In genomic region chr19:3073159-3073563, GRCh38 we compare ENCODE assay signal across 10 cellular contexts. TPM values are rescaled to one million over a fixed set of nuclear protein-coding genes. Genes with fewer than 3 reads are reported as not detected.
DNase-seq lines count a peak whose midpoint lies in the region; ATAC-seq, FAIRE-seq and TF ChIP-seq lines count a peak whose summit lies in the region.
"Had no signal": no experiment of that assay in that cellular context is flagged by ENCODE, and none has a peak within 500 bp of the region (broad histone marks: within the 10 kb centered on the region; RNA-seq: fewer than 3 reads in every experiment).

No MANE protein-coding gene starts in this region.

- H3K4me1 ChIP-seq in neural progenitor cell (no peaks in the 10 kb centered on the region), tibial artery (peaks cover 0 to 9% (median 7%) of the 10 kb centered on the region in 4 donors)

- CTCF ChIA-PET in activated CD8-positive, alpha-beta memory T cell treated with anti-CD3 and anti-CD28 coated beads, Interleukin-2, amount 10 ng/mL, durations not matched to agents 7 days and 5 days (lab: Charles Lee) = interaction anchor here (0.7 to 5.6 kb wide), 6 partner anchors 32 to 1407 kb away, joined by 3 to 54 read pairs (median 4); no protein-coding TSS in a partner anchor

- H3K27me3 Mint-ChIP-seq in neural progenitor cell (ENCODE audit: insufficient read depth, low read depth) = peaks cover 17% of the 10 kb centered on the region
- no peaks in the 10 kb centered on the region for H3K27me3 Mint-ChIP-seq in activated CD8-positive, alpha-beta memory T cell treated with anti-CD3 and anti-CD28 coated beads, Interleukin-2, amount 10 ng/mL, durations not matched to agents 7 days and 5 days

- no peaks in the 10 kb centered on the region for H3K9me3 ChIP-seq in neural progenitor cell (ENCODE audit: low read depth)
- H3K9me3 ChIP-seq in tibial artery = no peaks in the 10 kb centered on the region

- no peaks in the 10 kb centered on the region for H3K9me3 Mint-ChIP-seq in neural progenitor cell
- no peaks in the 10 kb centered on the region for H3K9me3 Mint-ChIP-seq in activated CD8-positive, alpha-beta memory T cell treated with anti-CD3 and anti-CD28 coated beads, Interleukin-2, amount 10 ng/mL, durations not matched to agents 7 days and 5 days (ENCODE audit: low read depth)

- no peak overlapping the region for H2AFZ ChIP-seq in neural progenitor cell (replicated peaks)

- ATAC-seq in activated CD8-positive, alpha-beta memory T cell treated with anti-CD3 and anti-CD28 coated beads, Interleukin-2, amount 10 ng/mL, durations not matched to agents 7 days and 5 days = no peak

- H3K27me3 ChIP-seq in bronchial epithelial cell (ENCODE audit: control insufficient read depth, insufficient read depth, low read length) (no peaks in the 10 kb centered on the region), neural progenitor cell (peaks cover 9% of the 10 kb centered on the region), tibial artery (no peaks in the 10 kb centered on the region)

- H3F3A ChIP-seq in neural progenitor cell (ENCODE audit: low read depth) = no peaks in the 10 kb centered on the region

- H3K4me3 Mint-ChIP-seq in neural progenitor cell = peak overlapping the region; percentile 44
- no peak overlapping the region for H3K4me3 Mint-ChIP-seq in activated CD8-positive, alpha-beta memory T cell treated with anti-CD3 and anti-CD28 coated beads, Interleukin-2, amount 10 ng/mL, durations not matched to agents 7 days and 5 days

- DNase-seq in GM04504 (ENCODE audit: low read depth) (peak; percentile 38), NCI-H2171 (lab: John Stamatoyannopoulos, UW) (peak; percentile 94), bronchial epithelial cell (ENCODE audit: low read depth) (peak; percentile 46), neural progenitor cell (ENCODE audit: low spot score) (no peak), tibial artery (no peak), cerebellum (ENCODE audit: low spot score) (no peak), ecto neural progenitor cell (ENCODE audit: low spot score) (no peak)
- no peak for DNase-seq in activated CD8-positive, alpha-beta memory T cell treated with anti-CD3 and anti-CD28 coated beads, Interleukin-2, amount 10 ng/mL, durations not matched to agents 7 days and 5 days
- DNase-seq: amniotic stem cell, midbrain had no signal

- no peak for FAIRE-seq in bronchial epithelial cell (lab: Jason Lieb, UNC)

- no peak overlapping the region for H3K9ac ChIP-seq in neural progenitor cell

- intact Hi-C loops in tibial artery (cut with DNase I; ENCODE audit: low total_unique reads) = loop anchor here (5.0 kb wide), 1 partner anchor 39 kb away; no protein-coding TSS in a partner anchor

- no peak overlapping the region for H3K27ac Mint-ChIP-seq in neural progenitor cell
- no peak overlapping the region for H3K27ac Mint-ChIP-seq in activated CD8-positive, alpha-beta memory T cell treated with anti-CD3 and anti-CD28 coated beads, Interleukin-2, amount 10 ng/mL, durations not matched to agents 7 days and 5 days

- H3K36me3 Mint-ChIP-seq in neural progenitor cell = no peaks in the 10 kb centered on the region
- H3K36me3 Mint-ChIP-seq in activated CD8-positive, alpha-beta memory T cell treated with anti-CD3 and anti-CD28 coated beads, Interleukin-2, amount 10 ng/mL, durations not matched to agents 7 days and 5 days = no peaks in the 10 kb centered on the region

- H3K36me3 ChIP-seq in bronchial epithelial cell (ENCODE audit: control insufficient read depth, insufficient read depth, low read length) (no peaks in the 10 kb centered on the region), neural progenitor cell (no peaks in the 10 kb centered on the region), tibial artery (no peaks in the 10 kb centered on the region)

- H3K27ac ChIP-seq in neural progenitor cell = no peak overlapping the region
- H3K27ac ChIP-seq in tibial artery = no peak overlapping the region

- H3K4me3 ChIP-seq in bronchial epithelial cell (ENCODE audit: low read depth, low read length) (no peak overlapping the region), neural progenitor cell (no peak overlapping the region), tibial artery (no peak overlapping the region)

- H4K20me1 ChIP-seq in neural progenitor cell (ENCODE audit: low read depth) = no peaks in the 10 kb centered on the region

- H3K79me2 ChIP-seq in neural progenitor cell (ENCODE audit: low read depth) = no peaks in the 10 kb centered on the region

- no peak overlapping the region for H3K4me2 ChIP-seq in neural progenitor cell

- no peak for TF ChIP-seq CTCF in bronchial epithelial cell (IDR thresholded peaks at IDR 0.05; ENCODE audit: insufficient read depth, low read length, severe bottlenecking)
- TF ChIP-seq CTCF in neural progenitor cell (IDR thresholded peaks at IDR 0.05) = no peak
- no peak for TF ChIP-seq CTCF in tibial artery (IDR thresholded peaks at IDR 0.05)

- H3K4me1 Mint-ChIP-seq in neural progenitor cell = peaks cover 11% of the 10 kb centered on the region
- H3K4me1 Mint-ChIP-seq in activated CD8-positive, alpha-beta memory T cell treated with anti-CD3 and anti-CD28 coated beads, Interleukin-2, amount 10 ng/mL, durations not matched to agents 7 days and 5 days = peaks cover 3% of the 10 kb centered on the region

RNA-seq across cellular contexts. Expression of gene TLE5, which starts 10.9 kb away (rescaled TPM):
- total RNA-seq in bronchial epithelial cell = 144 and 200 TPM in 2 replicates
- 54.6 and 148 TPM in 2 replicates for total RNA-seq in neural progenitor cell (ENCODE audit: low replicate concordance)
- 100 to 1,000 TPM; 508 to 583 TPM for total RNA-seq in activated CD8-positive, alpha-beta memory T cell treated with anti-CD3 and anti-CD28 coated beads, Interleukin-2, amount 10 ng/mL, durations not matched to agents 7 days and 5 days
- 92.0 TPM for total RNA-seq in cerebellum

RNA-seq across cellular contexts. Expression of gene GNA11, which starts 21.0 kb away (rescaled TPM):
- total RNA-seq in bronchial epithelial cell = 47.9 and 48.1 TPM in 2 replicates
- total RNA-seq in neural progenitor cell (ENCODE audit: low replicate concordance) = 12.4 and 19.5 TPM in 2 replicates
- total RNA-seq in activated CD8-positive, alpha-beta memory T cell treated with anti-CD3 and anti-CD28 coated beads, Interleukin-2, amount 10 ng/mL, durations not matched to agents 7 days and 5 days = 1 to 10 TPM in 1 of 2 experiments, under 1 TPM in 1; 0.50 to 1.2 TPM
- 37.0 TPM for total RNA-seq in cerebellum

RNA-seq across cellular contexts. Expression of gene TLE2, which starts 44.1 kb away (rescaled TPM):
- total RNA-seq in bronchial epithelial cell = 0.53 and 1.0 TPM in 2 replicates
- 1.1 TPM in 1 of 2 replicates, not detected in the other for total RNA-seq in neural progenitor cell (ENCODE audit: low replicate concordance)
- total RNA-seq in activated CD8-positive, alpha-beta memory T cell treated with anti-CD3 and anti-CD28 coated beads, Interleukin-2, amount 10 ng/mL, durations not matched to agents 7 days and 5 days = 1 to 10 TPM in 1 of 2 experiments, under 1 TPM in 1; 0.47 to 1.0 TPM
- 17.0 TPM for total RNA-seq in cerebellum

Comparison
In these comparisons a context has a peak if more than half of its experiments do, and no peak if none do; other contexts are left out.
1. DNase-seq: peak in GM04504 (single experiment), NCI-H2171 (single experiment) and bronchial epithelial cell (single experiment); none in neural progenitor cell (single experiment), activated CD8-positive, alpha-beta memory T cell treated with anti-CD3 and anti-CD28 coated beads, Interleukin-2, amount 10 ng/mL, durations not matched to agents 7 days and 5 days (single experiment), tibial artery (0 of 2), cerebellum (single experiment) and ecto neural progenitor cell (single experiment).